ENCODE assay signal across 8 cellular contexts in genomic region chr5:177005619-177006264, GRCh38. TPM values are rescaled to one million over a fixed set of nuclear protein-coding genes. Genes with fewer than 3 reads are reported as not detected.
DNase-seq lines count a peak whose midpoint lies in the region; ATAC-seq and TF ChIP-seq lines count a peak whose summit lies in the region.

No MANE protein-coding gene starts in this region.

- no peaks in the 10 kb centered on the region for H3K27me3 ChIP-seq in kidney epithelial cell (ENCODE audit: control insufficient read depth, insufficient read depth, low read length)

- no peaks in the 10 kb centered on the region for H3K9me3 Mint-ChIP-seq in WTC11

- H3K27me3 Mint-ChIP-seq in WTC11 (ENCODE audit: low read depth): peaks cover 5% of the 10 kb centered on the region; the same call in 1 of the 2 replicates

- peak overlapping the region; percentile 89 for H3K27ac Mint-ChIP-seq in WTC11

- TF ChIP-seq CTCF in GM12874 (IDR thresholded peaks at IDR 0.05; ENCODE audit: insufficient read depth, low read depth, low read length) (peak; percentile 61), WTC11 (IDR thresholded peaks at IDR 0.05) (no peak), kidney epithelial cell (IDR thresholded peaks at IDR 0.05; ENCODE audit: insufficient read depth, low read length, poor library complexity, severe bottlenecking) (peak; percentile 69)

- POLR2A ChIA-PET in WTC11 (lab: Charles Lee): interaction anchor here (0.7 to 1.2 kb wide), 4 partner anchors 18 to 267 kb away, joined by 3 read pairs; no protein-coding TSS in a partner anchor

- peak; percentile 66 to 73 (median 72) for DNase-seq in NCI-H1417 (lab: John Stamatoyannopoulos, UW)
- peak; percentile 67 for DNase-seq in WTC11 (ENCODE audit: low spot score)
- DNase-seq in caudate nucleus (lab: John Stamatoyannopoulos, UW): peak in 58 of 61 donors; percentile 8 to 80 (median 58)
- DNase-seq in kidney epithelial cell (ENCODE audit: low read depth): no peak
- DNase-seq in stimulated activated CD4-positive, alpha-beta T cell treated with anti-CD3 and anti-CD28 coated beads, Interleukin-12 subunit alpha, Interleukin-12 subunit beta, amount 100 ng/mL, for 48 hours (ENCODE audit: low read depth in 2 of 3, low spot score in 1 of 3): peak; percentile 45 to 67 (median 47)

- no peaks in the 10 kb centered on the region for H3K36me3 ChIP-seq in kidney epithelial cell (ENCODE audit: control insufficient read depth, insufficient read depth, low read length)

- H3K27ac ChIP-seq in caudate nucleus (ENCODE audit: low read depth, low read length): peak overlapping the region; percentile 85

- peaks cover 26% of the 10 kb centered on the region for H3K4me1 Mint-ChIP-seq in WTC11

- ATAC-seq in HG02588 (IDR thresholded peaks at IDR 0.05; ENCODE audit: unreplicated experiment): peak; percentile 60
- peak; percentile 25 for ATAC-seq in WTC11
- ATAC-seq in HG03469 (IDR thresholded peaks at IDR 0.05; ENCODE audit: unreplicated experiment): no peak

- peak overlapping the region; percentile 99 for H3K4me3 ChIP-seq in kidney epithelial cell (ENCODE audit: low read depth, low read length)

- CTCF ChIA-PET in WTC11 (lab: Charles Lee): interaction anchor here (0.7 to 2.8 kb wide), 11 partner anchors 17 to 491 kb away, joined by 3 to 19 read pairs (median 4); partner anchors contain the start of genes FGFR4 and ZNF346

- H3K36me3 Mint-ChIP-seq in WTC11: peaks cover 2% of the 10 kb centered on the region; the same call in 1 of the 2 replicates

- H3K4me3 Mint-ChIP-seq in WTC11: peak overlapping the region; percentile 94

TF ChIP-seq in WTC11, 78 proteins besides CTCF, POLR2A, EP300 and RAD21:
- no peak for TF ChIP-seq TP53 (CRISPR knock-in tag; IDR thresholded peaks at IDR 0.05)
- no peak for TF ChIP-seq SP1 (CRISPR knock-in tag; conservative IDR thresholded peaks at IDR 0.05)
- TF ChIP-seq, protein P1, sequence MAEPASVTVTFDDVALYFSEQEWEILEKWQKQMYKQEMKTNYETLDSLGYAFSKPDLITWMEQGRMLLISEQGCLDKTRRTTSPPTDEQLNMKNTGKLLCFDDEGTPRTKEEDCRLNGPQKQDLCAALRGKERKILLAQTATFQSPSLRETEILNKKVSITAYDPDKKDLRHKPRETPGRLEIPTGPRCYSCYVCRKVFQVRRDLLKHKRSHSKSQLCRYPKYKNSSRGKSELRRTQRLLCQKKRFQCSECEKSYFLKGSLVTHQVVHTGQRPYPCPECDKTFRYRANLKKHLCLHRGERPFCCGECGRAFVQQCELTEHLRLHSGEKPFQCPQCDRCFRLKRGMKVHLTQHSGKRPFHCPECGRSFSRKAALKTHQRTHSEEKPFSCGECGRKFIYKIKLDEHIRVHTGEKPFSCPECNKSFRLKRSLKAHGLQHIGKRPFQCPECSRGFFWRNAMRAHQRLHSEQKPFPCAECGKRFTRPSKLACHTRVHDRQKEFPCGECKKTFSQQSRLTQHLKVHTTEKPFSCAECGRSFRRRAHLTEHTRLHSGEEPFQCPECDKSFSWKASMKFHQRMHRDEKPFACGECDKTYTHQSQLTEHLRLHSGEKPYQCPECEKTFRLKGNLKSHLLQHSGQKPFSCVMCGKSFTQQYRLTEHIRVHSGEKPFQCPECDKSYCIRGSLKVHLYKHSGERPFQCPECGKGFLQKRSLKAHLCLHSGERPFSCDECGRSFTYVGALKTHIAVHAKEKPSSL (CRISPR knock-in tag; conservative IDR thresholded peaks at IDR 0.05): no peak
- TF ChIP-seq, protein P2, sequence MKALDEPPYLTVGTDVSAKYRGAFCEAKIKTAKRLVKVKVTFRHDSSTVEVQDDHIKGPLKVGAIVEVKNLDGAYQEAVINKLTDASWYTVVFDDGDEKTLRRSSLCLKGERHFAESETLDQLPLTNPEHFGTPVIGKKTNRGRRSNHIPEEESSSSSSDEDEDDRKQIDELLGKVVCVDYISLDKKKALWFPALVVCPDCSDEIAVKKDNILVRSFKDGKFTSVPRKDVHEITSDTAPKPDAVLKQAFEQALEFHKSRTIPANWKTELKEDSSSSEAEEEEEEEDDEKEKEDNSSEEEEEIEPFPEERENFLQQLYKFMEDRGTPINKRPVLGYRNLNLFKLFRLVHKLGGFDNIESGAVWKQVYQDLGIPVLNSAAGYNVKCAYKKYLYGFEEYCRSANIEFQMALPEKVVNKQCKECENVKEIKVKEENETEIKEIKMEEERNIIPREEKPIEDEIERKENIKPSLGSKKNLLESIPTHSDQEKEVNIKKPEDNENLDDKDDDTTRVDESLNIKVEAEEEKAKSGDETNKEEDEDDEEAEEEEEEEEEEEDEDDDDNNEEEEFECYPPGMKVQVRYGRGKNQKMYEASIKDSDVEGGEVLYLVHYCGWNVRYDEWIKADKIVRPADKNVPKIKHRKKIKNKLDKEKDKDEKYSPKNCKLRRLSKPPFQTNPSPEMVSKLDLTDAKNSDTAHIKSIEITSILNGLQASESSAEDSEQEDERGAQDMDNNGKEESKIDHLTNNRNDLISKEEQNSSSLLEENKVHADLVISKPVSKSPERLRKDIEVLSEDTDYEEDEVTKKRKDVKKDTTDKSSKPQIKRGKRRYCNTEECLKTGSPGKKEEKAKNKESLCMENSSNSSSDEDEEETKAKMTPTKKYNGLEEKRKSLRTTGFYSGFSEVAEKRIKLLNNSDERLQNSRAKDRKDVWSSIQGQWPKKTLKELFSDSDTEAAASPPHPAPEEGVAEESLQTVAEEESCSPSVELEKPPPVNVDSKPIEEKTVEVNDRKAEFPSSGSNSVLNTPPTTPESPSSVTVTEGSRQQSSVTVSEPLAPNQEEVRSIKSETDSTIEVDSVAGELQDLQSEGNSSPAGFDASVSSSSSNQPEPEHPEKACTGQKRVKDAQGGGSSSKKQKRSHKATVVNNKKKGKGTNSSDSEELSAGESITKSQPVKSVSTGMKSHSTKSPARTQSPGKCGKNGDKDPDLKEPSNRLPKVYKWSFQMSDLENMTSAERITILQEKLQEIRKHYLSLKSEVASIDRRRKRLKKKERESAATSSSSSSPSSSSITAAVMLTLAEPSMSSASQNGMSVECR (CRISPR knock-in tag; IDR thresholded peaks at IDR 0.05; ENCODE audit: borderline replicate concordance): 0 out of 2 replicates have a peak, but pooled peaks have one; percentile 76
- peak; percentile 15; the same call in 1 of the 2 replicates for TF ChIP-seq MAX (CRISPR knock-in tag; IDR thresholded peaks at IDR 0.05)
- 0 out of 2 replicates have a peak, but pooled peaks have one; percentile 14 for TF ChIP-seq TEAD1 (CRISPR knock-in tag; IDR thresholded peaks at IDR 0.05)
- TF ChIP-seq, protein P3, sequence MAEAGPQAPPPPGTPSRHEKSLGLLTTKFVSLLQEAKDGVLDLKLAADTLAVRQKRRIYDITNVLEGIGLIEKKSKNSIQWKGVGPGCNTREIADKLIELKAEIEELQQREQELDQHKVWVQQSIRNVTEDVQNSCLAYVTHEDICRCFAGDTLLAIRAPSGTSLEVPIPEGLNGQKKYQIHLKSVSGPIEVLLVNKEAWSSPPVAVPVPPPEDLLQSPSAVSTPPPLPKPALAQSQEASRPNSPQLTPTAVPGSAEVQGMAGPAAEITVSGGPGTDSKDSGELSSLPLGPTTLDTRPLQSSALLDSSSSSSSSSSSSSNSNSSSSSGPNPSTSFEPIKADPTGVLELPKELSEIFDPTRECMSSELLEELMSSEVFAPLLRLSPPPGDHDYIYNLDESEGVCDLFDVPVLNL (CRISPR knock-in tag; IDR thresholded peaks at IDR 0.05; ENCODE audit: borderline replicate concordance, low read depth): no peak
- peak; percentile 30; the same call in 1 of the 2 replicates for TF ChIP-seq ZNF423 (CRISPR knock-in tag; IDR thresholded peaks at IDR 0.05)
- no peak for TF ChIP-seq CDX4 (CRISPR knock-in tag; IDR thresholded peaks at IDR 0.05; ENCODE audit: borderline replicate concordance)
- no peak for TF ChIP-seq ATF2 (CRISPR knock-in tag; IDR thresholded peaks at IDR 0.05; ENCODE audit: borderline replicate concordance, low read depth)

RNA-seq across cellular contexts. Expression of gene UIMC1, which starts 0.8 kb away (rescaled TPM):
- total RNA-seq in WTC11 (2021): 44.4 to 48.0 TPM (median 46.1 TPM) in 3 replicates
- 14.9 and 24.5 TPM in 2 replicates for total RNA-seq in kidney epithelial cell

RNA-seq across cellular contexts. Expression of gene ZNF346, which starts 16.8 kb away (rescaled TPM):
- total RNA-seq in WTC11 (2021) (18.4 to 25.4 TPM (median 19.4 TPM) in 3 replicates), kidney epithelial cell (13.1 and 15.5 TPM in 2 replicates)
